28 cellular contexts compared by ENCODE assay signal in the genomic region with DNA sequence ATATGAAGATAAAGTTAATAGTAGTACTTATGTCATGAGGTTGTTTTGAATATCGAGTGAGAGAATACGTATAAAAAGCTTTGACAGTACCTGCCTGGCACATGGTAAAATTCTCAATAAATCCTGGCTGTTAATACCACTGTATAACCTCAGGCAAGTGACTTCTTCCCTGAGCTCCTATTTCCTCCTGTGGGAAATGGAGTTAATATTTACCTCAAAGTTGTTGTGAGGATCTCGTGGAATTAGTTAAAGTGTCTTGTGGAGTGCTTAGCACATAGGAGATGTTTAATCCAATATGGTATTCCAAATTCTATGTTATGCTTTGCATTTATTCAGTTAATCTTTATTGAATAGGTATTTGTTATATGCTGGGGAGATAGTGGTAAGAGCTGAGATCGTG.
"Had no signal": no experiment of that assay in that cellular context is flagged by ENCODE, and none has a peak within 500 bp of the region (broad histone marks: within the 10 kb centered on the region; RNA-seq: fewer than 3 reads in every experiment).

No MANE protein-coding gene starts in this region.

- FAIRE-seq: bronchial epithelial cell had no signal

- H3K36me3 ChIP-seq: ascending aorta, SJCRH30 had no signal

- H3K9me3 ChIP-seq: ascending aorta, body of pancreas, SJCRH30, SK-N-SH had no signal

- H3K27ac ChIP-seq: ascending aorta, body of pancreas, RWPE1, SJCRH30 had no signal

- H3K4me1 ChIP-seq: SJCRH30 had no signal

- DNase-seq: activated CD4-positive, alpha-beta T cell treated with anti-CD3 and anti-CD28 coated beads for 48 hours; activated CD4-positive, alpha-beta T cell treated with anti-CD3 and anti-CD28 coated beads, Interleukin-2, amount 50 U/mL, for 4 hours; activated CD4-positive, CD25-positive, alpha-beta regulatory T cell treated with anti-CD3 and anti-CD28 coated beads, Interleukin-2, amount 50 U/mL, for 72 hours; activated CD8-positive, alpha-beta memory T cell treated with anti-CD3 and anti-CD28 coated beads, Interleukin-2, amount 50 U/mL, for 48 hours; activated CD8-positive, alpha-beta T cell treated with anti-CD3 and anti-CD28 coated beads, Interleukin-2, amount 10 ng/mL, durations not matched to agents 7 days and 5 days; activated effector memory CD4-positive, alpha-beta T cell treated with Interleukin-2 at 50 U/mL for 16 hours; activated naive CD4-positive, alpha-beta T cell; activated T-cell treated with anti-CD3 and anti-CD28 coated beads, Interleukin-2, amount 50 U/mL, for 24 hours; amniotic stem cell; body of pancreas; Kasumi-1; KBM-7; NCI-H1105 treated with DMSO at 0.1 percent for 48 hours; NCI-H1436 treated with DMSO at 0.1 percent for 48 hours; NCI-H187; NCI-H2081; NCI-H510A treated with DMSO at 0.1 percent for 48 hours; NCI-H69; NK-92 treated with Interleukin-12 subunit alpha and Interleukin-12 subunit beta, amount 100 ng/mL, for 24 hours; OCI-M1; Right ventricle myocardium superior; SJCRH30; SK-N-SH had no signal

- H3K27me3 ChIP-seq: ascending aorta, body of pancreas, SJCRH30 had no signal

- H3K4me3 ChIP-seq: ascending aorta, body of pancreas, SJCRH30 had no signal

- ATAC-seq: activated CD8-positive, alpha-beta T cell treated with anti-CD3 and anti-CD28 coated beads, Interleukin-2, amount 10 ng/mL, durations not matched to agents 7 days and 5 days; body of pancreas; Panc1; WTC11 had no signal
